24 cellular contexts compared by ENCODE assay signal in the genomic region with DNA sequence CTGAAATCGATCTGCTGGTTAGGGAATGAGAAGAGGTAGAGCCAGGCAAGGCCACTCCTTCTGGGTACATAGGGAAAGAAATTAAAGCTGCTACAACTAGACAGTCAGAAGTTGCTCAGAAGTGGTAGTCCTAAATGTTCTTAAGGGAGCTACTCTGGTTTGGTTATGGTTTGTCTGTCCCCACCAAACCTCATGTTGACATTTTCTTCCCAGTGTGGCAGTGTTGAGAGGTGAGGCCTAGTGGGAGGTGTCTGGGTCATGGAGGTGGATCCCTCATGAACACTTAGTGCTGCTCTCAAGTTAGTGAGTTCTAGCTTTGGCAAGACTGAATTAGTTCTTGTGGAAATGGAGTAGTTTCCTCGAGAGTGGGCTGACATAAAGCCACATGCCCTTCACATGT. TPM values are rescaled to one million over a fixed set of nuclear protein-coding genes. Genes with fewer than 3 reads are reported as not detected.
DNase-seq lines count a peak whose midpoint lies in the region; ATAC-seq, FAIRE-seq and TF ChIP-seq lines count a peak whose summit lies in the region.
"Had no signal": no experiment of that assay in that cellular context is flagged by ENCODE, and none has a peak within 500 bp of the region (broad histone marks: within the 10 kb centered on the region; RNA-seq: fewer than 3 reads in every experiment).

No MANE protein-coding gene starts in this region.

- H3K4me1 ChIP-seq in HepG2 (ENCODE audit: insufficient read depth, low read length) (no peaks in the 10 kb centered on the region), right lobe of liver (no peaks in the 10 kb centered on the region), upper lobe of right lung (no peaks in the 10 kb centered on the region)
- no peaks in the 10 kb centered on the region for H3K4me1 ChIP-seq in naive thymus-derived CD4-positive, alpha-beta T cell (ENCODE audit: control insufficient read depth in 2 of 2, insufficient read depth in 2 of 2, low read length in 2 of 2)

- peaks cover 21 to 67% of the 10 kb centered on the region in 2 experiments for H3K36me3 ChIP-seq in HepG2 (replicated peaks in 1 of 2; ENCODE audit: control insufficient read depth in 1 of 2, insufficient read depth in 2 of 2, low read length in 2 of 2)
- H3K36me3 ChIP-seq in right lobe of liver = peaks cover 0 to 65% (median 20%) of the 10 kb centered on the region in 4 donors
- peaks cover 6 to 37% (median 8%) of the 10 kb centered on the region in 3 experiments for H3K36me3 ChIP-seq in naive thymus-derived CD4-positive, alpha-beta T cell (ENCODE audit: control insufficient read depth in 2 of 3, insufficient read depth in 3 of 3, low read length in 3 of 3)
- H3K36me3 ChIP-seq in upper lobe of right lung = peaks cover 77% of the 10 kb centered on the region

- no peak overlapping the region for H3K9ac ChIP-seq in HepG2 (ENCODE audit: insufficient read depth, low read depth, low read length)

- H3K27ac ChIP-seq in HepG2 (ENCODE audit: extremely low read length, insufficient read depth, low read length) (no peak overlapping the region), right lobe of liver (no peak overlapping the region), upper lobe of right lung (no peak overlapping the region)
- no peak overlapping the region for H3K27ac ChIP-seq in naive thymus-derived CD4-positive, alpha-beta T cell (ENCODE audit: low read depth, low read length)
- H3K27ac ChIP-seq: HL-60 had no signal

- 81% methylated on average over 2 of the region's 2 CpGs for WGBS in HepG2 (ENCODE audit: low lambda C conversion rate)
- WGBS in right lobe of liver (ENCODE audit: insufficient coverage, low coverage, low lambda C conversion rate, missing lambda C conversion rate) = 93% methylated on average over 1 of the region's 2 CpGs

- ATAC-seq in HepG2 (peak; percentile 28; the same call in 2 of the 3 replicates), right lobe of liver (no peak), upper lobe of right lung (peak; percentile 47), GM21526 (IDR thresholded peaks at IDR 0.05; ENCODE audit: low FRiP score, unreplicated experiment) (no peak), GM18511 (IDR thresholded peaks at IDR 0.05; ENCODE audit: unreplicated experiment) (no peak)
- ATAC-seq in activated CD8-positive, alpha-beta T cell treated with anti-CD3 and anti-CD28 coated beads for 36 hours = no peak
- no peak for ATAC-seq in naive thymus-derived CD4-positive, alpha-beta T cell
- ATAC-seq: GM23338 had no signal

- POLR2A ChIA-PET in HepG2 (lab: Yijun Ruan, JAX) = interaction anchor here (1.1 kb wide), 1 partner anchor 13 kb away, joined by 4 read pairs; no protein-coding TSS in a partner anchor
- POLR2A ChIA-PET in activated CD8-positive, alpha-beta T cell treated with anti-CD3 and anti-CD28 coated beads for 36 hours (lab: Charles Lee) = interaction anchor here (2.2 kb wide), 1 partner anchor 9 kb away, joined by 8 read pairs; no protein-coding TSS in a partner anchor
- POLR2A ChIA-PET in naive thymus-derived CD4-positive, alpha-beta T cell (lab: Charles Lee) = interaction anchor here (0.7 to 2.2 kb wide), 3 partner anchors 14 to 1767 kb away, joined by 3 to 5 read pairs (median 4); no protein-coding TSS in a partner anchor

- no peak overlapping the region for H3K4me3 Mint-ChIP-seq in activated CD8-positive, alpha-beta T cell treated with anti-CD3 and anti-CD28 coated beads for 36 hours
- H3K4me3 Mint-ChIP-seq in naive thymus-derived CD4-positive, alpha-beta T cell = no peak overlapping the region
- H3K4me3 Mint-ChIP-seq: CD14-positive monocyte, GM23338, IgD-negative memory B cell had no signal

- intact Hi-C loops in HepG2 (cut with micrococcal nuclease; ENCODE audit: unreplicated experiment) (no loop called here), right lobe of liver (cut with DNase I) (no loop called here), upper lobe of right lung (cut with DNase I) (no loop called here)
- intact Hi-C loops in activated CD8-positive, alpha-beta T cell treated with anti-CD3 and anti-CD28 coated beads for 36 hours (cut with micrococcal nuclease) = no loop called here
- intact Hi-C loops in naive thymus-derived CD4-positive, alpha-beta T cell (cut with micrococcal nuclease) = no loop called here

- no peaks in the 10 kb centered on the region for H3K9me3 Mint-ChIP-seq in activated CD8-positive, alpha-beta T cell treated with anti-CD3 and anti-CD28 coated beads for 36 hours
- H3K9me3 Mint-ChIP-seq in naive thymus-derived CD4-positive, alpha-beta T cell = no peaks in the 10 kb centered on the region
- H3K9me3 Mint-ChIP-seq: CD14-positive monocyte, GM23338, IgD-negative memory B cell had no signal

- H3K4me1 Mint-ChIP-seq in activated CD8-positive, alpha-beta T cell treated with anti-CD3 and anti-CD28 coated beads for 36 hours (ENCODE audit: low read depth) = peaks cover 26% of the 10 kb centered on the region
- peaks cover 11 to 32% (median 23%) of the 10 kb centered on the region in 7 donors for H3K4me1 Mint-ChIP-seq in naive thymus-derived CD4-positive, alpha-beta T cell
- H3K4me1 Mint-ChIP-seq: GM23338 had no signal

- no peaks in the 10 kb centered on the region for H3K27me3 ChIP-seq in HepG2 (ENCODE audit: control insufficient read depth in 1 of 2, insufficient read depth in 2 of 2, low read length in 2 of 2)
- no peaks in the 10 kb centered on the region for H3K27me3 ChIP-seq in right lobe of liver
- H3K27me3 ChIP-seq in naive thymus-derived CD4-positive, alpha-beta T cell (ENCODE audit: control insufficient read depth in 2 of 2, insufficient read depth in 2 of 2, low read length in 2 of 2) = no peaks in the 10 kb centered on the region
- H3K27me3 ChIP-seq in upper lobe of right lung = no peaks in the 10 kb centered on the region

- H2AFZ ChIP-seq in HepG2 (ENCODE audit: low read length) = no peak overlapping the region
- H2AFZ ChIP-seq: GM23338 had no signal

- H4K20me1 ChIP-seq in HepG2 (ENCODE audit: insufficient read depth, low read length) = no peaks in the 10 kb centered on the region

- no peak for FAIRE-seq in HepG2 (lab: Jason Lieb, UNC)

- no peak for TF ChIP-seq POLR2A in HepG2 (IDR thresholded peaks at IDR 0.05; ENCODE audit: insufficient read depth in 1 of 2, low read depth in 2 of 2, low read length in 2 of 2)
- TF ChIP-seq POLR2A in right lobe of liver (IDR thresholded peaks at IDR 0.05) = no peak

- TF ChIP-seq CTCF in HepG2 (CRISPR knock-in tag; IDR thresholded peaks at IDR 0.05) = no peak
- TF ChIP-seq CTCF in right lobe of liver (IDR thresholded peaks at IDR 0.05) = no peak
- TF ChIP-seq CTCF in activated CD8-positive, alpha-beta T cell treated with anti-CD3 and anti-CD28 coated beads for 36 hours (IDR thresholded peaks at IDR 0.05) = no peak
- TF ChIP-seq CTCF in upper lobe of right lung (IDR thresholded peaks at IDR 0.05) = no peak

- no TSS peak for BruUV-seq in HepG2 (replicated peaks; lab: Mats Ljungman, UMichigan)

- peaks cover 47% of the 10 kb centered on the region for H3K36me3 Mint-ChIP-seq in activated CD8-positive, alpha-beta T cell treated with anti-CD3 and anti-CD28 coated beads for 36 hours (ENCODE audit: low read depth)
- peaks cover 40 to 61% (median 50%) of the 10 kb centered on the region in 5 donors for H3K36me3 Mint-ChIP-seq in naive thymus-derived CD4-positive, alpha-beta T cell

- H3K4me3 ChIP-seq in HepG2 (replicated peaks in 1 of 3; ENCODE audit: insufficient read depth in 1 of 3, low read depth in 2 of 3, low read length in 3 of 3) = no peak overlapping the region
- no peak overlapping the region for H3K4me3 ChIP-seq in right lobe of liver
- no peak overlapping the region for H3K4me3 ChIP-seq in naive thymus-derived CD4-positive, alpha-beta T cell (ENCODE audit: low read length)
- H3K4me3 ChIP-seq in upper lobe of right lung = no peak overlapping the region
- H3K4me3 ChIP-seq: GM23338 had no signal

- TF ChIP-seq EP300 in HepG2 (IDR thresholded peaks at IDR 0.05; ENCODE audit: low read depth in 2 of 2, low read length in 2 of 2) (no peak), HepG2 (CRISPR knock-in tag; IDR thresholded peaks at IDR 0.05; ENCODE audit: borderline replicate concordance) (no peak)

- DNase-seq in HepG2 (ENCODE audit: low spot score) (no peak), right lobe of liver (no peak), upper lobe of right lung (no peak), ureter (ENCODE audit: low spot score) (no peak)
- no peak for DNase-seq in activated CD8-positive, alpha-beta T cell treated with anti-CD3 and anti-CD28 coated beads for 36 hours
- DNase-seq in naive thymus-derived CD4-positive, alpha-beta T cell = no peak
- DNase-seq: AML-193, Calu3, GF-D8, HCEC 1CT, Karpas-422, NCI-H1417 treated with DMSO at 0.1 percent for 48 hours, NCI-H187 treated with DMSO at 0.1 percent for 48 hours, NCI-H2227 treated with DMSO at 0.1 percent for 48 hours, NCI-H524, NCI-H82, OCI-M1, SHP77 had no signal

- H3K4me2 ChIP-seq in HepG2 (ENCODE audit: low read depth, low read length) = no peak overlapping the region
- H3K4me2 ChIP-seq: GM23338 had no signal

- peak overlapping the region; percentile 17 for H3K27ac Mint-ChIP-seq in activated CD8-positive, alpha-beta T cell treated with anti-CD3 and anti-CD28 coated beads for 36 hours
- H3K27ac Mint-ChIP-seq in naive thymus-derived CD4-positive, alpha-beta T cell = peak overlapping the region in 6 of 9 donors; percentile 5 to 65 (median 23)
- H3K27ac Mint-ChIP-seq: GM23338 had no signal

- CTCF ChIA-PET in HepG2 (lab: Yijun Ruan, JAX; ENCODE audit: low intra/inter-chr PET ratio, low total read pairs) = no interaction called here
- CTCF ChIA-PET in activated CD8-positive, alpha-beta T cell treated with anti-CD3 and anti-CD28 coated beads for 36 hours (lab: Charles Lee) = interaction anchor here (0.8 kb wide), 1 partner anchor 10 kb away, joined by 3 read pairs; no protein-coding TSS in a partner anchor
- CTCF ChIA-PET in naive thymus-derived CD4-positive, alpha-beta T cell (lab: Charles Lee) = interaction anchor here (0.7 kb wide), 1 partner anchor 214 kb away, joined by 3 read pairs; no protein-coding TSS in a partner anchor

- no peak for TF ChIP-seq RAD21 in HepG2 (CRISPR knock-in tag; IDR thresholded peaks at IDR 0.05)

- H3K27me3 Mint-ChIP-seq in activated CD8-positive, alpha-beta T cell treated with anti-CD3 and anti-CD28 coated beads for 36 hours = no peaks in the 10 kb centered on the region
- H3K27me3 Mint-ChIP-seq in naive thymus-derived CD4-positive, alpha-beta T cell = no peaks in the 10 kb centered on the region
- H3K27me3 Mint-ChIP-seq: IgD-negative memory B cell had no signal

- H3K9me3 ChIP-seq in HepG2 (ENCODE audit: low read length) (no peaks in the 10 kb centered on the region), right lobe of liver (no peaks in the 10 kb centered on the region), upper lobe of right lung (no peaks in the 10 kb centered on the region)
- no peaks in the 10 kb centered on the region for H3K9me3 ChIP-seq in naive thymus-derived CD4-positive, alpha-beta T cell (ENCODE audit: control insufficient read depth in 2 of 3, low read length in 3 of 3)

- no peaks in the 10 kb centered on the region for H3K79me2 ChIP-seq in HepG2 (ENCODE audit: insufficient read depth, low read length)

- in situ Hi-C loops in HepG2 (cut with HindIII; ENCODE audit: extremely low pct_ligation_motif_present, low pct_unique_long_range_greater_than_20kb) = no loop called here

RNA-seq across cellular contexts. Expression of a gene that starts 14.8 kb away (rescaled TPM):
- 12.6 and 19.8 TPM in 2 replicates for total RNA-seq in HepG2 (2016; rRNA removed; fragmentation: Illumina TruSeq; extraction: Trizol)
- 1.5 and 1.9 TPM in 2 replicates for total RNA-seq in HepG2 (2016; cell fraction: cytosol; rRNA removed; fragmentation: Illumina TruSeq; extraction: Trizol; ENCODE audit: low read depth)
- total RNA-seq in HepG2 (2016; cell fraction: insoluble cytoplasmic fraction; rRNA removed; fragmentation: Illumina TruSeq; extraction: Trizol) = 11.0 and 21.0 TPM in 2 replicates
- total RNA-seq in HepG2 (2016; cell fraction: membrane; rRNA removed; fragmentation: Illumina TruSeq; extraction: Trizol) = 6.1 and 6.2 TPM in 2 replicates
- total RNA-seq in HepG2 (2016; cell fraction: nucleus; rRNA removed; fragmentation: Illumina TruSeq; extraction: Trizol) = 39.4 and 41.8 TPM in 2 replicates
- polyA plus RNA-seq in HepG2 (2011; rRNA removed) = 19.6 and 21.1 TPM in 2 replicates
- polyA plus RNA-seq in HepG2 (2011; cell fraction: cytosol; rRNA removed) = 8.2 and 16.0 TPM in 2 replicates
- polyA plus RNA-seq in HepG2 (2011; cell fraction: nucleus; rRNA removed) = 22.3 and 24.0 TPM in 2 replicates
- 38.7 and 39.1 TPM in 2 replicates for polyA plus RNA-seq in HepG2 (2012)
- 1.5 and 1.6 TPM in 2 replicates for polyA plus RNA-seq in HepG2 (2016; cell fraction: cytosol; fragmentation: Illumina TruSeq; extraction: Trizol; ENCODE audit: low read depth)
- 11.7 and 15.5 TPM in 2 replicates for polyA plus RNA-seq in HepG2 (2016; cell fraction: insoluble cytoplasmic fraction; fragmentation: Illumina TruSeq; extraction: Trizol; ENCODE audit: low read depth)
- 4.1 and 4.3 TPM in 2 replicates for polyA plus RNA-seq in HepG2 (2016; cell fraction: membrane; fragmentation: Illumina TruSeq; extraction: Trizol; ENCODE audit: low read depth)
- 43.3 and 45.1 TPM in 2 replicates for polyA plus RNA-seq in HepG2 (2016; cell fraction: nucleus; fragmentation: Illumina TruSeq; extraction: Trizol; ENCODE audit: insufficient read depth, low read depth)
- 5.0 and 18.9 TPM in 2 replicates for polyA minus RNA-seq in HepG2 (2011; rRNA and poly(A)+ RNA removed; ENCODE audit: low replicate concordance)
- polyA minus RNA-seq in HepG2 (2011; cell fraction: cytosol; rRNA and poly(A)+ RNA removed) = 22.4 and 27.3 TPM in 2 replicates
- polyA minus RNA-seq in HepG2 (2011; cell fraction: nucleus; rRNA and poly(A)+ RNA removed) = 136 and 137 TPM in 2 replicates
- total RNA-seq in right lobe of liver = 10 to 100 TPM; 30.6 to 47.7 (median 39.7) TPM
- 10 to 100 TPM; 10.3 to 10.8 TPM for total RNA-seq in activated CD8-positive, alpha-beta T cell treated with anti-CD3 and anti-CD28 coated beads for 36 hours
- total RNA-seq in naive thymus-derived CD4-positive, alpha-beta T cell = 10 to 100 TPM; 15.6 to 71.2 (median 37.8) TPM
- 1 to 10 TPM; 2.3 to 2.8 TPM for polyA plus RNA-seq in naive thymus-derived CD4-positive, alpha-beta T cell
- 21.0 TPM for total RNA-seq in upper lobe of right lung
- total RNA-seq in ureter = 27.6 TPM

RNA-seq across cellular contexts. Expression of a gene that starts 45.6 kb away (rescaled TPM):
- 114 and 154 TPM in 2 replicates for total RNA-seq in HepG2 (2016; rRNA removed; fragmentation: Illumina TruSeq; extraction: Trizol)
- total RNA-seq in HepG2 (2016; cell fraction: cytosol; rRNA removed; fragmentation: Illumina TruSeq; extraction: Trizol; ENCODE audit: low read depth) = 71.2 and 80.6 TPM in 2 replicates
- total RNA-seq in HepG2 (2016; cell fraction: insoluble cytoplasmic fraction; rRNA removed; fragmentation: Illumina TruSeq; extraction: Trizol) = 108 and 156 TPM in 2 replicates
- total RNA-seq in HepG2 (2016; cell fraction: membrane; rRNA removed; fragmentation: Illumina TruSeq; extraction: Trizol) = 138 and 146 TPM in 2 replicates
- total RNA-seq in HepG2 (2016; cell fraction: nucleus; rRNA removed; fragmentation: Illumina TruSeq; extraction: Trizol) = 48.2 and 51.8 TPM in 2 replicates
- polyA plus RNA-seq in HepG2 (2011; rRNA removed) = 53.9 and 64.1 TPM in 2 replicates
- 41.7 and 60.7 TPM in 2 replicates for polyA plus RNA-seq in HepG2 (2011; cell fraction: cytosol; rRNA removed)
- 13.1 and 19.6 TPM in 2 replicates for polyA plus RNA-seq in HepG2 (2011; cell fraction: nucleus; rRNA removed)
- polyA plus RNA-seq in HepG2 (2012) = 82.9 and 84.9 TPM in 2 replicates
- 151 and 156 TPM in 2 replicates for polyA plus RNA-seq in HepG2 (2016; cell fraction: cytosol; fragmentation: Illumina TruSeq; extraction: Trizol; ENCODE audit: low read depth)
- 190 and 193 TPM in 2 replicates for polyA plus RNA-seq in HepG2 (2016; cell fraction: insoluble cytoplasmic fraction; fragmentation: Illumina TruSeq; extraction: Trizol; ENCODE audit: low read depth)
- polyA plus RNA-seq in HepG2 (2016; cell fraction: membrane; fragmentation: Illumina TruSeq; extraction: Trizol; ENCODE audit: low read depth) = 182 and 183 TPM in 2 replicates
- polyA plus RNA-seq in HepG2 (2016; cell fraction: nucleus; fragmentation: Illumina TruSeq; extraction: Trizol; ENCODE audit: insufficient read depth, low read depth) = 65.8 and 79.0 TPM in 2 replicates
- 27.5 and 37.8 TPM in 2 replicates for polyA minus RNA-seq in HepG2 (2011; rRNA and poly(A)+ RNA removed; ENCODE audit: low replicate concordance)
- 26.5 and 29.3 TPM in 2 replicates for polyA minus RNA-seq in HepG2 (2011; cell fraction: cytosol; rRNA and poly(A)+ RNA removed)
- polyA minus RNA-seq in HepG2 (2011; cell fraction: nucleus; rRNA and poly(A)+ RNA removed) = 32.2 and 43.8 TPM in 2 replicates
- total RNA-seq in right lobe of liver = 10 to 100 TPM; 16.2 to 29.3 (median 24.4) TPM
- 10 to 100 TPM; 30.1 to 31.6 TPM for total RNA-seq in activated CD8-positive, alpha-beta T cell treated with anti-CD3 and anti-CD28 coated beads for 36 hours
- total RNA-seq in naive thymus-derived CD4-positive, alpha-beta T cell = 100 to 1,000 TPM in 2 of 5 experiments, 10 to 100 TPM in 3; 39.9 to 103 (median 71.4) TPM
- 10 to 100 TPM; 90.1 to 99.1 TPM for polyA plus RNA-seq in naive thymus-derived CD4-positive, alpha-beta T cell
- total RNA-seq in upper lobe of right lung = 159 TPM
- 157 TPM for total RNA-seq in ureter

Comparison
In these comparisons a context has a peak if more than half of its experiments do, and no peak if none do; other contexts are left out.
1. ATAC-seq: peak in HepG2 (single experiment) and upper lobe of right lung (single experiment); none in right lobe of liver (0 of 4), activated CD8-positive, alpha-beta T cell treated with anti-CD3 and anti-CD28 coated beads for 36 hours (single experiment), naive thymus-derived CD4-positive, alpha-beta T cell (single experiment), GM21526 (single experiment) and GM18511 (single experiment).